In the genomic region with DNA sequence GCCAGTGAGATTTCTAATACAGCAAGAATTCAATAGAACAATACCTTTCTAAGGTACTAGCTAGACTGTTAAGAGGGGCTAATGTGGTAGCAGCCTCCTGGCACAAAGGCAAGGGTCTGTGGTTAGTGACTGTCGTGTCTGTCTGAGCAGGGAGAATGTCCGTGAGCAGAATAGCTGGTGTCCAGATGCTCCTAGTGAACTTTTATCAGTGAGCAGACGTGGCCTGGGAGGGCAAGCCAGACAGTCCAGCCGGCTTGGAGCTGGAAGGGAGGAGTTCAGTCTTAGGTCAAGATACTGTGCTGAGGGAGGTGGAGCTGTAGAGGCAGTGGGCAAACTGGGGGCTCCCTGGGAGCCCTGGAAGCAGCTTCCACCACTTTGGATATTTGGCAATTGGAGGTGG, we compare ENCODE assay signal across 15 cellular contexts.
DNase-seq lines count a peak whose midpoint lies in the region; ATAC-seq and TF ChIP-seq lines count a peak whose summit lies in the region.
"Had no signal": no experiment of that assay in that cellular context is flagged by ENCODE, and none has a peak within 500 bp of the region (broad histone marks: within the 10 kb centered on the region; RNA-seq: fewer than 3 reads in every experiment).

No MANE protein-coding gene starts in this region.

- H3K36me3 ChIP-seq in SK-N-SH (replicated peaks in 1 of 2; ENCODE audit: control insufficient read depth in 1 of 2, insufficient read depth in 2 of 2, low read length in 1 of 2) (peaks cover 0 to 5% of the 10 kb centered on the region in 2 experiments), ovary (no peaks in the 10 kb centered on the region)
- H3K36me3 ChIP-seq: left lung had no signal

- H3K9me3 Mint-ChIP-seq in activated naive CD8-positive, alpha-beta T cell treated with anti-CD3 and anti-CD28 coated beads for 36 hours, result no peaks in the 10 kb centered on the region
- H3K9me3 Mint-ChIP-seq: activated B cell treated with CpG ODN at 0.5 μM for 24 hours; activated naive CD4-positive, alpha-beta T cell treated with anti-CD3 and anti-CD28 coated beads for 36 hours had no signal

- H3K9me2 ChIP-seq in SK-N-SH, result no peaks in the 10 kb centered on the region

- H3K4me3 ChIP-seq in SK-N-SH (ENCODE audit: low read depth in 2 of 2, low read length in 1 of 2) (no peak overlapping the region), ovary (no peak overlapping the region)
- H3K4me3 ChIP-seq: left lung had no signal

- no peaks in the 10 kb centered on the region for H3K9me3 ChIP-seq in SK-N-SH
- no peaks in the 10 kb centered on the region for H3K9me3 ChIP-seq in ovary
- H3K9me3 ChIP-seq: left lung had no signal

- H3K4me2 ChIP-seq in SK-N-SH, result peak overlapping the region; percentile 72; the same call in 1 of the 2 replicates

- no peak overlapping the region for H3K9ac ChIP-seq in SK-N-SH

- peak in 1 of 2 experiments; percentile 86; a peak in 2 of 4 replicates for TF ChIP-seq EP300 in SK-N-SH (IDR thresholded peaks at IDR 0.05; ENCODE audit: borderline replicate concordance in 1 of 2, low read depth in 1 of 2, low read length in 1 of 2)
- no peak for TF ChIP-seq EP300 in ovary (IDR thresholded peaks at IDR 0.05)

- POLR2A ChIA-PET in SK-N-SH (lab: Yijun Ruan, JAX), result interaction anchor here (1.1 to 3.1 kb wide), 7 partner anchors 10 to 494 kb away, joined by 4 to 13 read pairs (median 6); no protein-coding TSS in a partner anchor

- peaks cover 82% of the 10 kb centered on the region for H4K20me1 ChIP-seq in SK-N-SH (ENCODE audit: insufficient read depth)

- peak; percentile 38; the same call in 1 of the 2 replicates for TF ChIP-seq RAD21 in SK-N-SH (IDR thresholded peaks at IDR 0.05; ENCODE audit: low read length)

- no peaks in the 10 kb centered on the region for H3K36me3 Mint-ChIP-seq in activated naive CD8-positive, alpha-beta T cell treated with anti-CD3 and anti-CD28 coated beads for 36 hours

- H3K79me2 ChIP-seq in SK-N-SH (ENCODE audit: insufficient read depth), result peaks cover 97% of the 10 kb centered on the region

- ATAC-seq in Right ventricle myocardium superior (ENCODE audit: poor library complexity) (peak; percentile 26), HG03571 (IDR thresholded peaks at IDR 0.05; ENCODE audit: unreplicated experiment) (no peak), HG03025 (IDR thresholded peaks at IDR 0.05; ENCODE audit: low FRiP score, unreplicated experiment) (no peak)

- 28% methylated on average over 4 of the region's 4 CpGs for WGBS in SK-N-SH (ENCODE audit: low lambda C conversion rate)
- WGBS in ovary, 3 donors, result 9 to 33% (median 17%) methylated on average over 4 of the region's 4 CpGs

- intact Hi-C loops in Right ventricle myocardium superior (cut with DNase I) (no loop called here), ovary (cut with DNase I) (loop anchor here (10.0 kb wide), 2 partner anchors 128 to 138 kb away; a partner anchor contains a TSS)

- DNase-seq in ELF-1 (ENCODE audit: low read depth, low spot score) (peak; percentile 44), SK-N-SH (peak; percentile 67), Right ventricle myocardium superior (no peak), ovary (peak in 3 of 5 donors; percentile 36 to 60 (median 40)), SIG-M5 (lab: John Stamatoyannopoulos, UW) (no peak)
- DNase-seq in activated naive CD8-positive, alpha-beta T cell treated with anti-CD3 and anti-CD28 coated beads for 36 hours, result no peak
- DNase-seq: activated B cell treated with CpG ODN at 0.5 μM for 24 hours; activated naive CD4-positive, alpha-beta T cell treated with anti-CD3 and anti-CD28 coated beads for 36 hours; central memory CD4-positive, alpha-beta T cell; GOT3; MM.1S; substantia nigra had no signal

- no peak for TF ChIP-seq CTCF in SK-N-SH (IDR thresholded peaks at IDR 0.05)
- no peak for TF ChIP-seq CTCF in ovary (IDR thresholded peaks at IDR 0.05)

- no peaks in the 10 kb centered on the region for H3K27me3 ChIP-seq in SK-N-SH (ENCODE audit: insufficient read depth)
- no peaks in the 10 kb centered on the region for H3K27me3 ChIP-seq in ovary
- H3K27me3 ChIP-seq: left lung had no signal

- no peaks in the 10 kb centered on the region for H3K4me1 Mint-ChIP-seq in activated naive CD8-positive, alpha-beta T cell treated with anti-CD3 and anti-CD28 coated beads for 36 hours
- H3K4me1 Mint-ChIP-seq: activated B cell treated with CpG ODN at 0.5 μM for 24 hours had no signal

- H3K4me1 ChIP-seq in SK-N-SH (ENCODE audit: control insufficient read depth in 1 of 2, insufficient read depth in 2 of 2, low read depth in 1 of 2, low read length in 1 of 2) (peaks cover 62 to 89% of the 10 kb centered on the region in 2 experiments), ovary (ENCODE audit: insufficient read depth) (peaks cover 27% of the 10 kb centered on the region)

- peaks cover 35% of the 10 kb centered on the region for H3F3A ChIP-seq in SK-N-SH (replicated peaks; ENCODE audit: insufficient read depth)

- peaks cover 40% of the 10 kb centered on the region for H3K27me3 Mint-ChIP-seq in activated naive CD8-positive, alpha-beta T cell treated with anti-CD3 and anti-CD28 coated beads for 36 hours

- H3K4me3 Mint-ChIP-seq in activated naive CD8-positive, alpha-beta T cell treated with anti-CD3 and anti-CD28 coated beads for 36 hours, result no peak overlapping the region
- H3K4me3 Mint-ChIP-seq: activated B cell treated with CpG ODN at 0.5 μM for 24 hours; activated naive CD4-positive, alpha-beta T cell treated with anti-CD3 and anti-CD28 coated beads for 36 hours had no signal

- CTCF ChIA-PET in SK-N-SH (lab: Yijun Ruan, JAX), result interaction anchor here (0.7 to 5.7 kb wide), 11 partner anchors 9 to 524 kb away, joined by 3 to 42 read pairs (median 5); no protein-coding TSS in a partner anchor

- H3K27ac Mint-ChIP-seq in activated naive CD8-positive, alpha-beta T cell treated with anti-CD3 and anti-CD28 coated beads for 36 hours, result no peak overlapping the region
- H3K27ac Mint-ChIP-seq: activated B cell treated with CpG ODN at 0.5 μM for 24 hours; activated naive CD4-positive, alpha-beta T cell treated with anti-CD3 and anti-CD28 coated beads for 36 hours had no signal

- H2AFZ ChIP-seq in SK-N-SH (ENCODE audit: low read depth), result no peak overlapping the region

- TF ChIP-seq POLR2A in ovary (IDR thresholded peaks at IDR 0.05), result no peak

- H3K27ac ChIP-seq in SK-N-SH (ENCODE audit: low read depth in 2 of 2, low read length in 1 of 2) (peak overlapping the region; percentile 86 to 96; a peak in 3 of 4 replicates), ovary (peak overlapping the region; percentile 80 to 83)

TF ChIP-seq in SK-N-SH, 30 proteins besides CTCF, POLR2A, EP300 and RAD21 (continues in another document):
- TF ChIP-seq FOXJ3 (CRISPR knock-in tag; IDR thresholded peaks at IDR 0.05) (peak; percentile 90), EZH2phosphoT487 (IDR thresholded peaks at IDR 0.05; ENCODE audit: borderline replicate concordance, low read depth) (no peak), FOXM1 (IDR thresholded peaks at IDR 0.05; ENCODE audit: low read depth) (no peak), CHD2 (IDR thresholded peaks at IDR 0.05; ENCODE audit: low read length, partially characterized antibody) (peak; percentile 80), RCOR1 (IDR thresholded peaks at IDR 0.05; ENCODE audit: low read length) (peak; percentile 88), TAF1 (IDR thresholded peaks at IDR 0.05; ENCODE audit: borderline replicate concordance, low read depth, low read length) (no peak), POLR2AphosphoS5 (IDR thresholded peaks at IDR 0.05; ENCODE audit: low read depth, low read length) (0 out of 2 replicates have a peak, but pooled peaks have one; percentile 43), SIN3A (IDR thresholded peaks at IDR 0.05; ENCODE audit: borderline replicate concordance, low read depth, low read length) (no peak), MXI1 (IDR thresholded peaks at IDR 0.05; ENCODE audit: low read depth, low read length) (no peak), GABPA (IDR thresholded peaks at IDR 0.05; ENCODE audit: low read depth) (no peak), MEF2A (IDR thresholded peaks at IDR 0.05; ENCODE audit: borderline replicate concordance, low read depth) (no peak), TEAD4 (IDR thresholded peaks at IDR 0.05; ENCODE audit: borderline replicate concordance, insufficient read depth) (no peak), RFX5 (IDR thresholded peaks at IDR 0.05; ENCODE audit: low read length) (no peak), JUND (IDR thresholded peaks at IDR 0.05) (no peak), NFIC (IDR thresholded peaks at IDR 0.05; ENCODE audit: borderline replicate concordance) (0 out of 2 replicates have a peak, but pooled peaks have one; percentile 13)
- TF ChIP-seq, protein P1, sequence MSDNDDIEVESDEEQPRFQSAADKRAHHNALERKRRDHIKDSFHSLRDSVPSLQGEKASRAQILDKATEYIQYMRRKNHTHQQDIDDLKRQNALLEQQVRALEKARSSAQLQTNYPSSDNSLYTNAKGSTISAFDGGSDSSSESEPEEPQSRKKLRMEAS (IDR thresholded peaks at IDR 0.05; ENCODE audit: low read depth), result no peak
- TF ChIP-seq, protein P2, sequence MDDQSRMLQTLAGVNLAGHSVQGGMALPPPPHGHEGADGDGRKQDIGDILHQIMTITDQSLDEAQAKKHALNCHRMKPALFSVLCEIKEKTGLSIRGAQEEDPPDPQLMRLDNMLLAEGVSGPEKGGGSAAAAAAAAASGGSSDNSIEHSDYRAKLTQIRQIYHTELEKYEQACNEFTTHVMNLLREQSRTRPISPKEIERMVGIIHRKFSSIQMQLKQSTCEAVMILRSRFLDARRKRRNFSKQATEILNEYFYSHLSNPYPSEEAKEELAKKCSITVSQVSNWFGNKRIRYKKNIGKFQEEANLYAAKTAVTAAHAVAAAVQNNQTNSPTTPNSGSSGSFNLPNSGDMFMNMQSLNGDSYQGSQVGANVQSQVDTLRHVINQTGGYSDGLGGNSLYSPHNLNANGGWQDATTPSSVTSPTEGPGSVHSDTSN (IDR thresholded peaks at IDR 0.05), result no peak
- TF ChIP-seq, protein P3, sequence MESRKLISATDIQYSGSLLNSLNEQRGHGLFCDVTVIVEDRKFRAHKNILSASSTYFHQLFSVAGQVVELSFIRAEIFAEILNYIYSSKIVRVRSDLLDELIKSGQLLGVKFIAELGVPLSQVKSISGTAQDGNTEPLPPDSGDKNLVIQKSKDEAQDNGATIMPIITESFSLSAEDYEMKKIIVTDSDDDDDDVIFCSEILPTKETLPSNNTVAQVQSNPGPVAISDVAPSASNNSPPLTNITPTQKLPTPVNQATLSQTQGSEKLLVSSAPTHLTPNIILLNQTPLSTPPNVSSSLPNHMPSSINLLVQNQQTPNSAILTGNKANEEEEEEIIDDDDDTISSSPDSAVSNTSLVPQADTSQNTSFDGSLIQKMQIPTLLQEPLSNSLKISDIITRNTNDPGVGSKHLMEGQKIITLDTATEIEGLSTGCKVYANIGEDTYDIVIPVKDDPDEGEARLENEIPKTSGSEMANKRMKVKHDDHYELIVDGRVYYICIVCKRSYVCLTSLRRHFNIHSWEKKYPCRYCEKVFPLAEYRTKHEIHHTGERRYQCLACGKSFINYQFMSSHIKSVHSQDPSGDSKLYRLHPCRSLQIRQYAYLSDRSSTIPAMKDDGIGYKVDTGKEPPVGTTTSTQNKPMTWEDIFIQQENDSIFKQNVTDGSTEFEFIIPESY (IDR thresholded peaks at IDR 0.05; ENCODE audit: borderline replicate concordance, low read depth), result no peak

Comparison
In these comparisons a context has a peak if more than half of its experiments do, and no peak if none do; other contexts are left out.
1. DNase-seq: peak in ELF-1 (single experiment), SK-N-SH (single experiment) and ovary (3 of 5); none in Right ventricle myocardium superior (single experiment), SIG-M5 (single experiment) and activated naive CD8-positive, alpha-beta T cell treated with anti-CD3 and anti-CD28 coated beads for 36 hours (single experiment).